In the genomic region with DNA sequence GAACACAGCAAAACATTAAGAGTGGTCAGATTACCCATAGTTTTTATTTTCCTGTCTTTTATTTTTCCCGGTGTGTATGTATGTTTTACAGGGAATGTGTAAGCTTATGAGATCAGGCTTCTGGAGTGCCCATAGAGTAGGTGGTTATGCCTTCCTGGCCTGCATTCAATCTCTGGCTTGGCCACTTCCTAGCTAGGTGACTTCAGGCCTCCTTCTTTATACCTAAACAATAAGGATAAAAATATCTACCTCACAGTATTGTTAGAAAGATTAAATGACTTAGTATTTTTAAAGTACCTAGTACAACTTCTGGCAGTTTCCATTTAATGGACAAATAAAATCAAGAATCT, we compare ENCODE assay signal across 18 cellular contexts. TPM values are rescaled to one million over a fixed set of nuclear protein-coding genes. Genes with fewer than 3 reads are reported as not detected.
A peak's percentile ranks its signal among the peaks of the same experiment; 100 is the strongest.
DNase-seq lines count a peak whose midpoint lies in the region; ATAC-seq and TF ChIP-seq lines count a peak whose summit lies in the region.
"Had no signal": no experiment of that assay in that cellular context is flagged by ENCODE, and none has a peak within 500 bp of the region (broad histone marks: within the 10 kb centered on the region; RNA-seq: fewer than 3 reads in every experiment).

No MANE protein-coding gene starts in this region.

- no peak for TF ChIP-seq CTCF in Loucy (conservative IDR thresholded peaks at IDR 0.05; ENCODE audit: low read length)
- TF ChIP-seq CTCF in chondrocyte (IDR thresholded peaks at IDR 0.05) = no peak
- TF ChIP-seq CTCF in neutrophil (IDR thresholded peaks at IDR 0.05) = no peak

- peak; percentile 58 for DNase-seq in DMS53 treated with DMSO at 0.1 percent for 48 hours (lab: John Stamatoyannopoulos, UW; ENCODE audit: unreplicated experiment)
- DNase-seq in chondrocyte (ENCODE audit: low spot score) = no peak
- DNase-seq in NCI-H526 (lab: John Stamatoyannopoulos, UW) = no peak
- no peak for DNase-seq in activated naive CD4-positive, alpha-beta T cell treated with anti-CD3 and anti-CD28 coated beads, Interleukin-2, amount 50 U/mL, for 16 hours
- DNase-seq: activated CD4-positive, alpha-beta T cell treated with anti-CD3 and anti-CD28 coated beads, Interleukin-2, amount 50 U/mL, for 48 hours; activated naive CD8-positive, alpha-beta T cell treated with anti-CD3 and anti-CD28 coated beads for 36 hours; activated T-cell treated with anti-CD3 and anti-CD28 coated beads, Interleukin-2, amount 50 U/mL, for 4 hours; effector memory CD4-positive, alpha-beta T cell; naive thymus-derived CD8-positive, alpha-beta T cell; psoas muscle; stomach had no signal

- no peak overlapping the region for H3K9ac ChIP-seq in Loucy (ENCODE audit: low read depth, low read length, poor library complexity, severe bottlenecking)
- H3K9ac ChIP-seq: KMS-11 had no signal

- H3K27ac Mint-ChIP-seq in chondrocyte (ENCODE audit: unreplicated experiment) = peak overlapping the region; percentile 49
- H3K27ac Mint-ChIP-seq: activated naive CD8-positive, alpha-beta T cell treated with anti-CD3 and anti-CD28 coated beads for 36 hours had no signal

- H3K4me3 Mint-ChIP-seq in chondrocyte (ENCODE audit: unreplicated experiment) = no peak overlapping the region
- H3K4me3 Mint-ChIP-seq: activated naive CD8-positive, alpha-beta T cell treated with anti-CD3 and anti-CD28 coated beads for 36 hours; activated T-cell treated with anti-CD3 and anti-CD28 coated beads, Interleukin-2, amount 50 U/mL, for 4 hours; naive thymus-derived CD8-positive, alpha-beta T cell had no signal

- H3K27me3 Mint-ChIP-seq in chondrocyte (ENCODE audit: low read depth) = no peaks in the 10 kb centered on the region
- H3K27me3 Mint-ChIP-seq: activated naive CD8-positive, alpha-beta T cell treated with anti-CD3 and anti-CD28 coated beads for 36 hours; naive thymus-derived CD8-positive, alpha-beta T cell had no signal

- H3K9me3 Mint-ChIP-seq in chondrocyte (ENCODE audit: low read depth) = no peaks in the 10 kb centered on the region
- H3K9me3 Mint-ChIP-seq: activated naive CD8-positive, alpha-beta T cell treated with anti-CD3 and anti-CD28 coated beads for 36 hours; activated T-cell treated with anti-CD3 and anti-CD28 coated beads, Interleukin-2, amount 50 U/mL, for 4 hours had no signal

- H3K4me1 Mint-ChIP-seq in chondrocyte (ENCODE audit: low read depth) = peaks cover 54% of the 10 kb centered on the region

- H2AFZ ChIP-seq in Loucy (ENCODE audit: low read length) = no peak overlapping the region

- peak overlapping the region; percentile 69 for H3K27ac ChIP-seq in neutrophil
- H3K27ac ChIP-seq: psoas muscle, vagina had no signal

- no peaks in the 10 kb centered on the region for H3F3A ChIP-seq in Loucy (ENCODE audit: low read depth)

- no peaks in the 10 kb centered on the region for H3K9me2 ChIP-seq in Loucy (replicated peaks; ENCODE audit: low read depth, low read length)

- no peaks in the 10 kb centered on the region for H3K36me3 ChIP-seq in Loucy (ENCODE audit: insufficient read depth, low read length)
- no peaks in the 10 kb centered on the region for H3K36me3 ChIP-seq in neutrophil
- H3K36me3 ChIP-seq: breast epithelium, stomach, vagina had no signal

- H3K4me1 ChIP-seq in Loucy (ENCODE audit: insufficient read depth, low read length, poor library complexity, severe bottlenecking) = peaks cover 24% of the 10 kb centered on the region
- H3K4me1 ChIP-seq in neutrophil (ENCODE audit: control insufficient read depth in 1 of 2, insufficient read depth in 1 of 2, low read depth in 1 of 2, low read length in 1 of 2) = peaks cover 10 to 11% of the 10 kb centered on the region in 2 experiments

- no peaks in the 10 kb centered on the region for H3K27me3 ChIP-seq in Loucy (ENCODE audit: insufficient read depth, low read length, poor library complexity, severe bottlenecking)
- H3K27me3 ChIP-seq in neutrophil = no peaks in the 10 kb centered on the region
- H3K27me3 ChIP-seq: breast epithelium, stomach, vagina had no signal

- H3K4me2 ChIP-seq in Loucy (ENCODE audit: low read depth, low read length, poor library complexity, severe bottlenecking) = peak overlapping the region; percentile 31

- H3K79me2 ChIP-seq in Loucy (ENCODE audit: insufficient read depth, low read length) = 0 out of 2 replicates have a peak, but pooled peaks cover 3% of the 10 kb centered on the region

- H4K20me1 ChIP-seq in Loucy (ENCODE audit: insufficient read depth, low read length, poor library complexity, severe bottlenecking) = no peaks in the 10 kb centered on the region

- no peak overlapping the region for H3K4me3 ChIP-seq in Loucy (ENCODE audit: low read length, poor library complexity, severe bottlenecking)
- no peak overlapping the region for H3K4me3 ChIP-seq in neutrophil (ENCODE audit: low read depth in 1 of 2, low read length in 1 of 2)
- H3K4me3 ChIP-seq: breast epithelium, psoas muscle, stomach, vagina had no signal

- ATAC-seq in HG02678 (IDR thresholded peaks at IDR 0.05; ENCODE audit: unreplicated experiment) = no peak
- ATAC-seq in GM19328 (IDR thresholded peaks at IDR 0.05; ENCODE audit: unreplicated experiment) = no peak
- ATAC-seq: activated T-cell treated with anti-CD3 and anti-CD28 coated beads, Interleukin-2, amount 50 U/mL, for 4 hours; naive thymus-derived CD8-positive, alpha-beta T cell; psoas muscle had no signal

- no peaks in the 10 kb centered on the region for H3K9me3 ChIP-seq in Loucy (ENCODE audit: insufficient read depth, low read depth, low read length)
- no peaks in the 10 kb centered on the region for H3K9me3 ChIP-seq in neutrophil
- H3K9me3 ChIP-seq: breast epithelium, psoas muscle, stomach, vagina had no signal

- peaks cover 2% of the 10 kb centered on the region for H3K36me3 Mint-ChIP-seq in chondrocyte (ENCODE audit: low read depth)

RNA-seq across cellular contexts. Expression of gene ITPR2, which starts 42.4 kb away (rescaled TPM):
- 18.7 to 28.8 TPM (median 19.8 TPM) in 3 replicates for total RNA-seq in chondrocyte
